1 cellular context compared by ENCODE assay signal in the genomic region with DNA sequence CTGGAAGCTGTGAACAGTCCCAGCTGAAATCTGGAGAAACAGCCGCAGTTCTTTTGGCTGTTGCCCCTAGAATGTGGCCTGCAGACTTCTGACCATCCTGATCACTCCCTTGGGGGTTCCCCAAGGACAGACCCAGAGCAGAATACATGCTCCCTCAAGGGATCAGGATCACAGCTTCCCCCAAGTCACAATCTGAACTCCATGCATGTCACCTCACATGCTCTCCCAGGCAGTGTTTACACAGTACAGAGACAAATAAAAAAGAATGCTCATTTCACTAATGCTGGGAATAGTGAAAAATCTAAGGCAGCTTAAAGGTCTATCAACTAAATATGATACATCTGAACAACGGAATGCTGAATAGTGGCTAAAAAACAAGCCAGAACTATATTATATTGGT.
TF ChIP-seq lines count a peak whose summit lies in the region.

No MANE protein-coding gene starts in this region.

TF ChIP-seq in HepG2, 621 proteins besides CTCF, POLR2A, EP300 and RAD21 (continued from another document and continues in another):
- TF ChIP-seq, protein P1, sequence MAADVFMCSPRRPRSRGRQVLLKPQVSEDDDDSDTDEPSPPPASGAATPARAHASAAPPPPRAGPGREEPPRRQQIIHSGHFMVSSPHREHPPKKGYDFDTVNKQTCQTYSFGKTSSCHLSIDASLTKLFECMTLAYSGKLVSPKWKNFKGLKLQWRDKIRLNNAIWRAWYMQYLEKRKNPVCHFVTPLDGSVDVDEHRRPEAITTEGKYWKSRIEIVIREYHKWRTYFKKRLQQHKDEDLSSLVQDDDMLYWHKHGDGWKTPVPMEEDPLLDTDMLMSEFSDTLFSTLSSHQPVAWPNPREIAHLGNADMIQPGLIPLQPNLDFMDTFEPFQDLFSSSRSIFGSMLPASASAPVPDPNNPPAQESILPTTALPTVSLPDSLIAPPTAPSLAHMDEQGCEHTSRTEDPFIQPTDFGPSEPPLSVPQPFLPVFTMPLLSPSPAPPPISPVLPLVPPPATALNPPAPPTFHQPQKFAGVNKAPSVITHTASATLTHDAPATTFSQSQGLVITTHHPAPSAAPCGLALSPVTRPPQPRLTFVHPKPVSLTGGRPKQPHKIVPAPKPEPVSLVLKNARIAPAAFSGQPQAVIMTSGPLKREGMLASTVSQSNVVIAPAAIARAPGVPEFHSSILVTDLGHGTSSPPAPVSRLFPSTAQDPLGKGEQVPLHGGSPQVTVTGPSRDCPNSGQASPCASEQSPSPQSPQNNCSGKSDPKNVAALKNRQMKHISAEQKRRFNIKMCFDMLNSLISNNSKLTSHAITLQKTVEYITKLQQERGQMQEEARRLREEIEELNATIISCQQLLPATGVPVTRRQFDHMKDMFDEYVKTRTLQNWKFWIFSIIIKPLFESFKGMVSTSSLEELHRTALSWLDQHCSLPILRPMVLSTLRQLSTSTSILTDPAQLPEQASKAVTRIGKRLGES (CRISPR knock-in tag; IDR thresholded peaks at IDR 0.05; ENCODE audit: borderline replicate concordance) = no peak
- TF ChIP-seq ZNF720 (CRISPR knock-in tag; IDR thresholded peaks at IDR 0.05) (no peak), ZNF17 (CRISPR knock-in tag; IDR thresholded peaks at IDR 0.05) (no peak), NCOA5 (CRISPR knock-in tag; IDR thresholded peaks at IDR 0.05) (no peak), DNMT3B (CRISPR knock-in tag; conservative IDR thresholded peaks at IDR 0.05) (no peak), ZFP36L1 (CRISPR knock-in tag; IDR thresholded peaks at IDR 0.05) (0 out of 2 replicates have a peak, but pooled peaks have one; percentile 41), ZSCAN21 (CRISPR knock-in tag; IDR thresholded peaks at IDR 0.05; ENCODE audit: borderline replicate concordance) (no peak), ZNF614 (CRISPR knock-in tag; IDR thresholded peaks at IDR 0.05; ENCODE audit: borderline replicate concordance) (no peak), SPEN (CRISPR knock-in tag; IDR thresholded peaks at IDR 0.05; ENCODE audit: low read depth) (no peak), ZNF253 (CRISPR knock-in tag; IDR thresholded peaks at IDR 0.05; ENCODE audit: borderline replicate concordance) (no peak), ZNF607 (CRISPR knock-in tag; IDR thresholded peaks at IDR 0.05; ENCODE audit: borderline replicate concordance) (0 out of 2 replicates have a peak, but pooled peaks have one; percentile 36), ZBTB42 (CRISPR knock-in tag; IDR thresholded peaks at IDR 0.05) (no peak), MXD4 (CRISPR knock-in tag; IDR thresholded peaks at IDR 0.05) (peak; percentile 36; the same call in 1 of the 2 replicates), ZMYM2 (CRISPR knock-in tag; IDR thresholded peaks at IDR 0.05) (no peak), FOXM1 (CRISPR knock-in tag; IDR thresholded peaks at IDR 0.05) (no peak), PCBP2 (optimal IDR thresholded peaks at IDR 0.05; ENCODE audit: low read depth, low read length, poor library complexity, severe bottlenecking) (no peak), GFI1 (CRISPR knock-in tag; IDR thresholded peaks at IDR 0.05; ENCODE audit: borderline replicate concordance) (no peak), ZNF891 (CRISPR knock-in tag; IDR thresholded peaks at IDR 0.05) (no peak), KDM5B (CRISPR knock-in tag; IDR thresholded peaks at IDR 0.05; ENCODE audit: borderline replicate concordance) (no peak), NR2F1 (CRISPR knock-in tag; IDR thresholded peaks at IDR 0.05) (no peak), ZNF768 (CRISPR knock-in tag; IDR thresholded peaks at IDR 0.05) (no peak), HCFC1 (IDR thresholded peaks at IDR 0.05; ENCODE audit: low read depth, low read length) (no peak), ZNF382 (CRISPR knock-in tag; IDR thresholded peaks at IDR 0.05; ENCODE audit: borderline replicate concordance) (no peak), KLF6 (CRISPR knock-in tag; IDR thresholded peaks at IDR 0.05) (no peak), ELF3 (CRISPR knock-in tag; IDR thresholded peaks at IDR 0.05) (peak; percentile 35; the same call in 1 of the 2 replicates), ZNF562 (CRISPR knock-in tag; IDR thresholded peaks at IDR 0.05; ENCODE audit: borderline replicate concordance) (no peak)
- TF ChIP-seq, protein P2, sequence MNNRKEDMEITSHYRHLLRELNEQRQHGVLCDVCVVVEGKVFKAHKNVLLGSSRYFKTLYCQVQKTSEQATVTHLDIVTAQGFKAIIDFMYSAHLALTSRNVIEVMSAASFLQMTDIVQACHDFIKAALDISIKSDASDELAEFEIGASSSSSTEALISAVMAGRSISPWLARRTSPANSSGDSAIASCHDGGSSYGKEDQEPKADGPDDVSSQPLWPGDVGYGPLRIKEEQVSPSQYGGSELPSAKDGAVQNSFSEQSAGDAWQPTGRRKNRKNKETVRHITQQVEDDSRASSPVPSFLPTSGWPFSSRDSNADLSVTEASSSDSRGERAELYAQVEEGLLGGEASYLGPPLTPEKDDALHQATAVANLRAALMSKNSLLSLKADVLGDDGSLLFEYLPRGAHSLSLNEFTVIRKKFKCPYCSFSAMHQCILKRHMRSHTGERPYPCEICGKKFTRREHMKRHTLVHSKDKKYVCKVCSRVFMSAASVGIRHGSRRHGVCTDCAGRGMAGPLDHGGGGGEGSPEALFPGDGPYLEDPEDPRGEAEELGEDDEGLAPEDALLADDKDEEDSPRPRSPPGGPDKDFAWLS (CRISPR knock-in tag; IDR thresholded peaks at IDR 0.05; ENCODE audit: borderline replicate concordance) = no peak
- TF ChIP-seq, protein P3, sequence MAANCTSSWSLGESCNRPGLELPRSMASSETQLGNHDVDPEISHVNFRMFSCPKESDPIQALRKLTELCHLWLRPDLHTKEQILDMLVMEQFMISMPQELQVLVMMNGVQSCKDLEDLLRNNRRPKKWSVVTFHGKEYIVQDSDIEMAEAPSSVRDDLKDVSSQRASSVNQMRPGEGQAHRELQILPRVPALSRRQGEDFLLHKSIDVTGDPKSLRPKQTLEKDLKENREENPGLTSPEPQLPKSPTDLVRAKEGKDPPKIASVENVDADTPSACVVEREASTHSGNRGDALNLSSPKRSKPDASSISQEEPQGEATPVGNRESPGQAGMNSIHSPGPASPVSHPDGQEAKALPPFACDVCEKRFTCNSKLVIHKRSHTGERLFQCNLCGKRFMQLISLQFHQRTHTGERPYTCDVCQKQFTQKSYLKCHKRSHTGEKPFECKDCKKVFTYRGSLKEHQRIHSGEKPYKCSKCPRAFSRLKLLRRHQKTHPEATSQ (CRISPR knock-in tag; IDR thresholded peaks at IDR 0.05; ENCODE audit: borderline replicate concordance) = no peak
- TF ChIP-seq, protein P4, sequence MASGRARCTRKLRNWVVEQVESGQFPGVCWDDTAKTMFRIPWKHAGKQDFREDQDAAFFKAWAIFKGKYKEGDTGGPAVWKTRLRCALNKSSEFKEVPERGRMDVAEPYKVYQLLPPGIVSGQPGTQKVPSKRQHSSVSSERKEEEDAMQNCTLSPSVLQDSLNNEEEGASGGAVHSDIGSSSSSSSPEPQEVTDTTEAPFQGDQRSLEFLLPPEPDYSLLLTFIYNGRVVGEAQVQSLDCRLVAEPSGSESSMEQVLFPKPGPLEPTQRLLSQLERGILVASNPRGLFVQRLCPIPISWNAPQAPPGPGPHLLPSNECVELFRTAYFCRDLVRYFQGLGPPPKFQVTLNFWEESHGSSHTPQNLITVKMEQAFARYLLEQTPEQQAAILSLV (CRISPR knock-in tag; IDR thresholded peaks at IDR 0.05; ENCODE audit: borderline replicate concordance) = no peak
- TF ChIP-seq, protein P5, sequence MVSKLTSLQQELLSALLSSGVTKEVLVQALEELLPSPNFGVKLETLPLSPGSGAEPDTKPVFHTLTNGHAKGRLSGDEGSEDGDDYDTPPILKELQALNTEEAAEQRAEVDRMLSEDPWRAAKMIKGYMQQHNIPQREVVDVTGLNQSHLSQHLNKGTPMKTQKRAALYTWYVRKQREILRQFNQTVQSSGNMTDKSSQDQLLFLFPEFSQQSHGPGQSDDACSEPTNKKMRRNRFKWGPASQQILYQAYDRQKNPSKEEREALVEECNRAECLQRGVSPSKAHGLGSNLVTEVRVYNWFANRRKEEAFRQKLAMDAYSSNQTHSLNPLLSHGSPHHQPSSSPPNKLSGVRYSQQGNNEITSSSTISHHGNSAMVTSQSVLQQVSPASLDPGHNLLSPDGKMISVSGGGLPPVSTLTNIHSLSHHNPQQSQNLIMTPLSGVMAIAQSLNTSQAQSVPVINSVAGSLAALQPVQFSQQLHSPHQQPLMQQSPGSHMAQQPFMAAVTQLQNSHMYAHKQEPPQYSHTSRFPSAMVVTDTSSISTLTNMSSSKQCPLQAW (CRISPR knock-in tag; IDR thresholded peaks at IDR 0.05) = no peak
- TF ChIP-seq, protein P6, sequence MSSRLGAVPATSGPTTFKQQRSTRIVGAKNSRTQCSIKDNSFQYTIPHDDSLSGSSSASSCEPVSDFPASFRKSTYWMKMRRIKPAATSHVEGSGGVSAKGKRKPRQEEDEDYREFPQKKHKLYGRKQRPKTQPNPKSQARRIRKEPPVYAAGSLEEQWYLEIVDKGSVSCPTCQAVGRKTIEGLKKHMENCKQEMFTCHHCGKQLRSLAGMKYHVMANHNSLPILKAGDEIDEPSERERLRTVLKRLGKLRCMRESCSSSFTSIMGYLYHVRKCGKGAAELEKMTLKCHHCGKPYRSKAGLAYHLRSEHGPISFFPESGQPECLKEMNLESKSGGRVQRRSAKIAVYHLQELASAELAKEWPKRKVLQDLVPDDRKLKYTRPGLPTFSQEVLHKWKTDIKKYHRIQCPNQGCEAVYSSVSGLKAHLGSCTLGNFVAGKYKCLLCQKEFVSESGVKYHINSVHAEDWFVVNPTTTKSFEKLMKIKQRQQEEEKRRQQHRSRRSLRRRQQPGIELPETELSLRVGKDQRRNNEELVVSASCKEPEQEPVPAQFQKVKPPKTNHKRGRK (CRISPR knock-in tag; IDR thresholded peaks at IDR 0.05) = no peak
- TF ChIP-seq, protein P7, sequence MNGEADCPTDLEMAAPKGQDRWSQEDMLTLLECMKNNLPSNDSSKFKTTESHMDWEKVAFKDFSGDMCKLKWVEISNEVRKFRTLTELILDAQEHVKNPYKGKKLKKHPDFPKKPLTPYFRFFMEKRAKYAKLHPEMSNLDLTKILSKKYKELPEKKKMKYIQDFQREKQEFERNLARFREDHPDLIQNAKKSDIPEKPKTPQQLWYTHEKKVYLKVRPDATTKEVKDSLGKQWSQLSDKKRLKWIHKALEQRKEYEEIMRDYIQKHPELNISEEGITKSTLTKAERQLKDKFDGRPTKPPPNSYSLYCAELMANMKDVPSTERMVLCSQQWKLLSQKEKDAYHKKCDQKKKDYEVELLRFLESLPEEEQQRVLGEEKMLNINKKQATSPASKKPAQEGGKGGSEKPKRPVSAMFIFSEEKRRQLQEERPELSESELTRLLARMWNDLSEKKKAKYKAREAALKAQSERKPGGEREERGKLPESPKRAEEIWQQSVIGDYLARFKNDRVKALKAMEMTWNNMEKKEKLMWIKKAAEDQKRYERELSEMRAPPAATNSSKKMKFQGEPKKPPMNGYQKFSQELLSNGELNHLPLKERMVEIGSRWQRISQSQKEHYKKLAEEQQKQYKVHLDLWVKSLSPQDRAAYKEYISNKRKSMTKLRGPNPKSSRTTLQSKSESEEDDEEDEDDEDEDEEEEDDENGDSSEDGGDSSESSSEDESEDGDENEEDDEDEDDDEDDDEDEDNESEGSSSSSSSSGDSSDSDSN (CRISPR knock-in tag; IDR thresholded peaks at IDR 0.05) = no peak
- TF ChIP-seq, protein P8, sequence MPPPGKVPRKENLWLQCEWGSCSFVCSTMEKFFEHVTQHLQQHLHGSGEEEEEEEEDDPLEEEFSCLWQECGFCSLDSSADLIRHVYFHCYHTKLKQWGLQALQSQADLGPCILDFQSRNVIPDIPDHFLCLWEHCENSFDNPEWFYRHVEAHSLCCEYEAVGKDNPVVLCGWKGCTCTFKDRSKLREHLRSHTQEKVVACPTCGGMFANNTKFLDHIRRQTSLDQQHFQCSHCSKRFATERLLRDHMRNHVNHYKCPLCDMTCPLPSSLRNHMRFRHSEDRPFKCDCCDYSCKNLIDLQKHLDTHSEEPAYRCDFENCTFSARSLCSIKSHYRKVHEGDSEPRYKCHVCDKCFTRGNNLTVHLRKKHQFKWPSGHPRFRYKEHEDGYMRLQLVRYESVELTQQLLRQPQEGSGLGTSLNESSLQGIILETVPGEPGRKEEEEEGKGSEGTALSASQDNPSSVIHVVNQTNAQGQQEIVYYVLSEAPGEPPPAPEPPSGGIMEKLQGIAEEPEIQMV (CRISPR knock-in tag; IDR thresholded peaks at IDR 0.05; ENCODE audit: low read depth) = no peak
- TF ChIP-seq, protein P9, sequence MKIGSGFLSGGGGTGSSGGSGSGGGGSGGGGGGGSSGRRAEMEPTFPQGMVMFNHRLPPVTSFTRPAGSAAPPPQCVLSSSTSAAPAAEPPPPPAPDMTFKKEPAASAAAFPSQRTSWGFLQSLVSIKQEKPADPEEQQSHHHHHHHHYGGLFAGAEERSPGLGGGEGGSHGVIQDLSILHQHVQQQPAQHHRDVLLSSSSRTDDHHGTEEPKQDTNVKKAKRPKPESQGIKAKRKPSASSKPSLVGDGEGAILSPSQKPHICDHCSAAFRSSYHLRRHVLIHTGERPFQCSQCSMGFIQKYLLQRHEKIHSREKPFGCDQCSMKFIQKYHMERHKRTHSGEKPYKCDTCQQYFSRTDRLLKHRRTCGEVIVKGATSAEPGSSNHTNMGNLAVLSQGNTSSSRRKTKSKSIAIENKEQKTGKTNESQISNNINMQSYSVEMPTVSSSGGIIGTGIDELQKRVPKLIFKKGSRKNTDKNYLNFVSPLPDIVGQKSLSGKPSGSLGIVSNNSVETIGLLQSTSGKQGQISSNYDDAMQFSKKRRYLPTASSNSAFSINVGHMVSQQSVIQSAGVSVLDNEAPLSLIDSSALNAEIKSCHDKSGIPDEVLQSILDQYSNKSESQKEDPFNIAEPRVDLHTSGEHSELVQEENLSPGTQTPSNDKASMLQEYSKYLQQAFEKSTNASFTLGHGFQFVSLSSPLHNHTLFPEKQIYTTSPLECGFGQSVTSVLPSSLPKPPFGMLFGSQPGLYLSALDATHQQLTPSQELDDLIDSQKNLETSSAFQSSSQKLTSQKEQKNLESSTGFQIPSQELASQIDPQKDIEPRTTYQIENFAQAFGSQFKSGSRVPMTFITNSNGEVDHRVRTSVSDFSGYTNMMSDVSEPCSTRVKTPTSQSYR (CRISPR knock-in tag; IDR thresholded peaks at IDR 0.05; ENCODE audit: borderline replicate concordance) = no peak
- TF ChIP-seq, protein P10, sequence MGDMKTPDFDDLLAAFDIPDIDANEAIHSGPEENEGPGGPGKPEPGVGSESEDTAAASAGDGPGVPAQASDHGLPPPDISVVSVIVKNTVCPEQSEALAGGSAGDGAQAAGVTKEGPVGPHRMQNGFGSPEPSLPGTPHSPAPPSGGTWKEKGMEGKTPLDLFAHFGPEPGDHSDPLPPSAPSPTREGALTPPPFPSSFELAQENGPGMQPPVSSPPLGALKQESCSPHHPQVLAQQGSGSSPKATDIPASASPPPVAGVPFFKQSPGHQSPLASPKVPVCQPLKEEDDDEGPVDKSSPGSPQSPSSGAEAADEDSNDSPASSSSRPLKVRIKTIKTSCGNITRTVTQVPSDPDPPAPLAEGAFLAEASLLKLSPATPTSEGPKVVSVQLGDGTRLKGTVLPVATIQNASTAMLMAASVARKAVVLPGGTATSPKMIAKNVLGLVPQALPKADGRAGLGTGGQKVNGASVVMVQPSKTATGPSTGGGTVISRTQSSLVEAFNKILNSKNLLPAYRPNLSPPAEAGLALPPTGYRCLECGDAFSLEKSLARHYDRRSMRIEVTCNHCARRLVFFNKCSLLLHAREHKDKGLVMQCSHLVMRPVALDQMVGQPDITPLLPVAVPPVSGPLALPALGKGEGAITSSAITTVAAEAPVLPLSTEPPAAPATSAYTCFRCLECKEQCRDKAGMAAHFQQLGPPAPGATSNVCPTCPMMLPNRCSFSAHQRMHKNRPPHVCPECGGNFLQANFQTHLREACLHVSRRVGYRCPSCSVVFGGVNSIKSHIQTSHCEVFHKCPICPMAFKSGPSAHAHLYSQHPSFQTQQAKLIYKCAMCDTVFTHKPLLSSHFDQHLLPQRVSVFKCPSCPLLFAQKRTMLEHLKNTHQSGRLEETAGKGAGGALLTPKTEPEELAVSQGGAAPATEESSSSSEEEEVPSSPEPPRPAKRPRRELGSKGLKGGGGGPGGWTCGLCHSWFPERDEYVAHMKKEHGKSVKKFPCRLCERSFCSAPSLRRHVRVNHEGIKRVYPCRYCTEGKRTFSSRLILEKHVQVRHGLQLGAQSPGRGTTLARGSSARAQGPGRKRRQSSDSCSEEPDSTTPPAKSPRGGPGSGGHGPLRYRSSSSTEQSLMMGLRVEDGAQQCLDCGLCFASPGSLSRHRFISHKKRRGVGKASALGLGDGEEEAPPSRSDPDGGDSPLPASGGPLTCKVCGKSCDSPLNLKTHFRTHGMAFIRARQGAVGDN (CRISPR knock-in tag; IDR thresholded peaks at IDR 0.05) = no peak
